Comparison of ENCODE assay signal across 1 cellular context in genomic region chr1:3702990-3703728, GRCh38.
TF ChIP-seq lines count a peak whose summit lies in the region.

No MANE protein-coding gene starts in this region.

TF ChIP-seq in K562, 482 proteins besides CTCF, POLR2A, EP300 and RAD21:
- TF ChIP-seq FOSL1 (tag; conservative IDR thresholded peaks at IDR 0.05) (0 out of 2 replicates have a peak, but pooled peaks have one; percentile 27), CREB3L1 (IDR thresholded peaks at IDR 0.05; ENCODE audit: borderline replicate concordance, low read depth) (no peak), ZBTB7A (IDR thresholded peaks at IDR 0.05; ENCODE audit: borderline replicate concordance, control insufficient read depth, low read depth, low read length) (0 out of 2 replicates have a peak, but pooled peaks have one; percentile 17)
